1 cellular context compared by ENCODE assay signal in genomic region chr16:88811600-88811849, GRCh38.
TF ChIP-seq lines count a peak whose summit lies in the region.

No MANE protein-coding gene starts in this region.

TF ChIP-seq in HEK293, 187 proteins besides CTCF, POLR2A, EP300 and RAD21 (continued from another document):
- TF ChIP-seq PATZ1 (tag by site-specific recombination; IDR thresholded peaks at IDR 0.05): 0 out of 2 replicates have a peak, but pooled peaks have one; percentile 10
- peak; percentile 5; the same call in 1 of the 2 replicates for TF ChIP-seq ZNF23 (tag by site-specific recombination; IDR thresholded peaks at IDR 0.05; ENCODE audit: borderline replicate concordance)
- no peak for TF ChIP-seq RBAK (tag by site-specific recombination; IDR thresholded peaks at IDR 0.05)
- peak; percentile 59 for TF ChIP-seq ZNF335 (tag by site-specific recombination; conservative IDR thresholded peaks at IDR 0.05)
- peak; percentile 11; the same call in 1 of the 2 replicates for TF ChIP-seq ZBTB20 (tag by site-specific recombination; IDR thresholded peaks at IDR 0.05)
- TF ChIP-seq PBX3 (CRISPR knock-in tag; IDR thresholded peaks at IDR 0.05): 0 out of 2 replicates have a peak, but pooled peaks have one; percentile 47
- TF ChIP-seq HOXC10 (CRISPR knock-in tag; IDR thresholded peaks at IDR 0.05): 0 out of 2 replicates have a peak, but pooled peaks have one; percentile 1
- no peak for TF ChIP-seq ZSCAN18 (tag by site-specific recombination; IDR thresholded peaks at IDR 0.05)
- TF ChIP-seq YY2 (tag by site-specific recombination; IDR thresholded peaks at IDR 0.05): peak; percentile 36; the same call in 1 of the 2 replicates
- no peak for TF ChIP-seq ZFP3 (tag by site-specific recombination; IDR thresholded peaks at IDR 0.05; ENCODE audit: low read depth)
- TF ChIP-seq ZBTB49 (tag by site-specific recombination; IDR thresholded peaks at IDR 0.05; ENCODE audit: low read depth): no peak
- TF ChIP-seq ZNF362 (tag by site-specific recombination; IDR thresholded peaks at IDR 0.05): no peak
